2 cellular contexts compared by ENCODE assay signal in the genomic region with DNA sequence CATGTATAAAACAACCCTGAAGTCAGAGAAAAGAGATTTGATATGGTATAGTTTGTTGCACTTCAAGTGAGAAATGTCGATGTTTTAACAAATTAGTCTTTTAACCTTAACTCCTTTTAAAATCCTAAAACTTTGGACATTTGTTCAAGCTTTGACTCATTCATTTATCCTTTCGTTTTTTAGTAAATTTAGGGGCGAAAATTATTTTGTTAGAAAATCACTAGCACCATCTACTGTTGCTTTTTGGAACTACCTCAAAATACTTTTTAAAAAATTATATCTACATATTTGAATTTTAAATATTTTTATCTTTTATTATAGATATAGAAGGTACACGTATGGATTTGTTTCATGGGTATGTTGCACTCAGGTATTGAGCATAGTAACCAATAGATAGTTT.
TF ChIP-seq lines count a peak whose summit lies in the region.

No MANE protein-coding gene starts in this region.

TF ChIP-seq in GM12878, 131 proteins besides CTCF, POLR2A, EP300 and RAD21:
- TF ChIP-seq, protein P1, sequence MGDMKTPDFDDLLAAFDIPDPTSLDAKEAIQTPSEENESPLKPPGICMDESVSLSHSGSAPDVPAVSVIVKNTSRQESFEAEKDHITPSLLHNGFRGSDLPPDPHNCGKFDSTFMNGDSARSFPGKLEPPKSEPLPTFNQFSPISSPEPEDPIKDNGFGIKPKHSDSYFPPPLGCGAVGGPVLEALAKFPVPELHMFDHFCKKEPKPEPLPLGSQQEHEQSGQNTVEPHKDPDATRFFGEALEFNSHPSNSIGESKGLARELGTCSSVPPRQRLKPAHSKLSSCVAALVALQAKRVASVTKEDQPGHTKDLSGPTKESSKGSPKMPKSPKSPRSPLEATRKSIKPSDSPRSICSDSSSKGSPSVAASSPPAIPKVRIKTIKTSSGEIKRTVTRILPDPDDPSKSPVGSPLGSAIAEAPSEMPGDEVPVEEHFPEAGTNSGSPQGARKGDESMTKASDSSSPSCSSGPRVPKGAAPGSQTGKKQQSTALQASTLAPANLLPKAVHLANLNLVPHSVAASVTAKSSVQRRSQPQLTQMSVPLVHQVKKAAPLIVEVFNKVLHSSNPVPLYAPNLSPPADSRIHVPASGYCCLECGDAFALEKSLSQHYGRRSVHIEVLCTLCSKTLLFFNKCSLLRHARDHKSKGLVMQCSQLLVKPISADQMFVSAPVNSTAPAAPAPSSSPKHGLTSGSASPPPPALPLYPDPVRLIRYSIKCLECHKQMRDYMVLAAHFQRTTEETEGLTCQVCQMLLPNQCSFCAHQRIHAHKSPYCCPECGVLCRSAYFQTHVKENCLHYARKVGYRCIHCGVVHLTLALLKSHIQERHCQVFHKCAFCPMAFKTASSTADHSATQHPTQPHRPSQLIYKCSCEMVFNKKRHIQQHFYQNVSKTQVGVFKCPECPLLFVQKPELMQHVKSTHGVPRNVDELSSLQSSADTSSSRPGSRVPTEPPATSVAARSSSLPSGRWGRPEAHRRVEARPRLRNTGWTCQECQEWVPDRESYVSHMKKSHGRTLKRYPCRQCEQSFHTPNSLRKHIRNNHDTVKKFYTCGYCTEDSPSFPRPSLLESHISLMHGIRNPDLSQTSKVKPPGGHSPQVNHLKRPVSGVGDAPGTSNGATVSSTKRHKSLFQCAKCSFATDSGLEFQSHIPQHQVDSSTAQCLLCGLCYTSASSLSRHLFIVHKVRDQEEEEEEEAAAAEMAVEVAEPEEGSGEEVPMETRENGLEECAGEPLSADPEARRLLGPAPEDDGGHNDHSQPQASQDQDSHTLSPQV (IDR thresholded peaks at IDR 0.05) = no peak
- TF ChIP-seq EED (IDR thresholded peaks at IDR 0.05; ENCODE audit: low read depth) = no peak
- no peak for TF ChIP-seq MYB (IDR thresholded peaks at IDR 0.05; ENCODE audit: borderline replicate concordance, low read depth, low read length)
- no peak for TF ChIP-seq RB1 (IDR thresholded peaks at IDR 0.05; ENCODE audit: borderline replicate concordance)
- no peak for TF ChIP-seq FOS (IDR thresholded peaks at IDR 0.05; ENCODE audit: borderline replicate concordance, extremely low read depth, insufficient read length)
- TF ChIP-seq SMC3 (IDR thresholded peaks at IDR 0.05; ENCODE audit: borderline replicate concordance, low read length) = peak; percentile 29; the same call in 1 of the 2 replicates

TF ChIP-seq in liver, 16 proteins besides CTCF, POLR2A, EP300 and RAD21 (continued from another document):
- TF ChIP-seq, protein P2, sequence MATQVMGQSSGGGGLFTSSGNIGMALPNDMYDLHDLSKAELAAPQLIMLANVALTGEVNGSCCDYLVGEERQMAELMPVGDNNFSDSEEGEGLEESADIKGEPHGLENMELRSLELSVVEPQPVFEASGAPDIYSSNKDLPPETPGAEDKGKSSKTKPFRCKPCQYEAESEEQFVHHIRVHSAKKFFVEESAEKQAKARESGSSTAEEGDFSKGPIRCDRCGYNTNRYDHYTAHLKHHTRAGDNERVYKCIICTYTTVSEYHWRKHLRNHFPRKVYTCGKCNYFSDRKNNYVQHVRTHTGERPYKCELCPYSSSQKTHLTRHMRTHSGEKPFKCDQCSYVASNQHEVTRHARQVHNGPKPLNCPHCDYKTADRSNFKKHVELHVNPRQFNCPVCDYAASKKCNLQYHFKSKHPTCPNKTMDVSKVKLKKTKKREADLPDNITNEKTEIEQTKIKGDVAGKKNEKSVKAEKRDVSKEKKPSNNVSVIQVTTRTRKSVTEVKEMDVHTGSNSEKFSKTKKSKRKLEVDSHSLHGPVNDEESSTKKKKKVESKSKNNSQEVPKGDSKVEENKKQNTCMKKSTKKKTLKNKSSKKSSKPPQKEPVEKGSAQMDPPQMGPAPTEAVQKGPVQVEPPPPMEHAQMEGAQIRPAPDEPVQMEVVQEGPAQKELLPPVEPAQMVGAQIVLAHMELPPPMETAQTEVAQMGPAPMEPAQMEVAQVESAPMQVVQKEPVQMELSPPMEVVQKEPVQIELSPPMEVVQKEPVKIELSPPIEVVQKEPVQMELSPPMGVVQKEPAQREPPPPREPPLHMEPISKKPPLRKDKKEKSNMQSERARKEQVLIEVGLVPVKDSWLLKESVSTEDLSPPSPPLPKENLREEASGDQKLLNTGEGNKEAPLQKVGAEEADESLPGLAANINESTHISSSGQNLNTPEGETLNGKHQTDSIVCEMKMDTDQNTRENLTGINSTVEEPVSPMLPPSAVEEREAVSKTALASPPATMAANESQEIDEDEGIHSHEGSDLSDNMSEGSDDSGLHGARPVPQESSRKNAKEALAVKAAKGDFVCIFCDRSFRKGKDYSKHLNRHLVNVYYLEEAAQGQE (IDR thresholded peaks at IDR 0.05) = no peak
- TF ChIP-seq JUND (IDR thresholded peaks at IDR 0.05) (no peak), EGR1 (IDR thresholded peaks at IDR 0.05; ENCODE audit: low read depth in 2 of 2) (no peak), RXRA (IDR thresholded peaks at IDR 0.05) (no peak), SP1 (IDR thresholded peaks at IDR 0.05) (no peak), FOXA2 (IDR thresholded peaks at IDR 0.05) (no peak), NR2F2 (IDR thresholded peaks at IDR 0.05) (no peak), HNF4A (conservative IDR thresholded peaks at IDR 0.05) (no peak), YY1 (IDR thresholded peaks at IDR 0.05) (no peak)
- TF ChIP-seq, protein P3, sequence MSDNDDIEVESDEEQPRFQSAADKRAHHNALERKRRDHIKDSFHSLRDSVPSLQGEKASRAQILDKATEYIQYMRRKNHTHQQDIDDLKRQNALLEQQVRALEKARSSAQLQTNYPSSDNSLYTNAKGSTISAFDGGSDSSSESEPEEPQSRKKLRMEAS (IDR thresholded peaks at IDR 0.05) = no peak
